17 cellular contexts compared by ENCODE assay signal in genomic region chr1:40174788-40175187, GRCh38. TPM values are rescaled to one million over a fixed set of nuclear protein-coding genes. Genes with fewer than 3 reads are reported as not detected.
DNase-seq lines count a peak whose midpoint lies in the region; ATAC-seq and TF ChIP-seq lines count a peak whose summit lies in the region.
"Had no signal": no experiment of that assay in that cellular context is flagged by ENCODE, and none has a peak within 500 bp of the region (broad histone marks: within the 10 kb centered on the region; RNA-seq: fewer than 3 reads in every experiment).

No MANE protein-coding gene starts in this region.

- H3K4me1 ChIP-seq in HEK293 (ENCODE audit: control insufficient read depth, insufficient read depth, low read length) (no peaks in the 10 kb centered on the region), HAP-1 (no peaks in the 10 kb centered on the region)
- H3K4me1 ChIP-seq: BE2C, Caco-2 had no signal

- peaks cover 63% of the 10 kb centered on the region for H3K4me1 Mint-ChIP-seq in stimulated activated naive CD8-positive, alpha-beta T cell treated with anti-CD3 and anti-CD28 coated beads, Interleukin-15, Interleukin-2, amounts not matched to agents 100 ng/mL and 50 ng/mL, for 24 hours (ENCODE audit: low read depth)
- peaks cover 37% of the 10 kb centered on the region for H3K4me1 Mint-ChIP-seq in activated naive CD8-positive, alpha-beta T cell treated with anti-CD3 and anti-CD28 coated beads for 36 hours
- H3K4me1 Mint-ChIP-seq in T-helper 2 cell treated with Interferon-gamma antibody and Interleukin-4, amounts not matched to agents 5 μg/mL and 100 μg/mL, for 36 hours (ENCODE audit: low read depth) = peaks cover 29% of the 10 kb centered on the region
- H3K4me1 Mint-ChIP-seq: GM23338 had no signal

- peak overlapping the region; percentile 13 for H3K27ac Mint-ChIP-seq in stimulated activated naive CD8-positive, alpha-beta T cell treated with anti-CD3 and anti-CD28 coated beads, Interleukin-15, Interleukin-2, amounts not matched to agents 100 ng/mL and 50 ng/mL, for 24 hours
- peak overlapping the region; percentile 17 for H3K27ac Mint-ChIP-seq in activated naive CD8-positive, alpha-beta T cell treated with anti-CD3 and anti-CD28 coated beads for 36 hours
- H3K27ac Mint-ChIP-seq in T-helper 2 cell treated with Interferon-gamma antibody and Interleukin-4, amounts not matched to agents 5 μg/mL and 100 μg/mL, for 36 hours = no peak overlapping the region
- H3K27ac Mint-ChIP-seq: CD4-positive, alpha-beta T cell; GM23338 had no signal

- no peaks in the 10 kb centered on the region for H3K27me3 ChIP-seq in HAP-1 (ENCODE audit: low read depth)
- H3K27me3 ChIP-seq: BE2C had no signal

- no peaks in the 10 kb centered on the region for H3K27me3 Mint-ChIP-seq in stimulated activated naive CD8-positive, alpha-beta T cell treated with anti-CD3 and anti-CD28 coated beads, Interleukin-15, Interleukin-2, amounts not matched to agents 100 ng/mL and 50 ng/mL, for 24 hours
- no peaks in the 10 kb centered on the region for H3K27me3 Mint-ChIP-seq in activated naive CD8-positive, alpha-beta T cell treated with anti-CD3 and anti-CD28 coated beads for 36 hours
- H3K27me3 Mint-ChIP-seq in T-helper 2 cell treated with Interferon-gamma antibody and Interleukin-4, amounts not matched to agents 5 μg/mL and 100 μg/mL, for 36 hours (ENCODE audit: low read depth) = no peaks in the 10 kb centered on the region
- H3K27me3 Mint-ChIP-seq: CD4-positive, alpha-beta T cell had no signal

- peaks cover 7% of the 10 kb centered on the region for H3K36me3 Mint-ChIP-seq in stimulated activated naive CD8-positive, alpha-beta T cell treated with anti-CD3 and anti-CD28 coated beads, Interleukin-15, Interleukin-2, amounts not matched to agents 100 ng/mL and 50 ng/mL, for 24 hours (ENCODE audit: low read depth)
- H3K36me3 Mint-ChIP-seq in activated naive CD8-positive, alpha-beta T cell treated with anti-CD3 and anti-CD28 coated beads for 36 hours = peaks cover 10% of the 10 kb centered on the region
- peaks cover 17% of the 10 kb centered on the region for H3K36me3 Mint-ChIP-seq in T-helper 2 cell treated with Interferon-gamma antibody and Interleukin-4, amounts not matched to agents 5 μg/mL and 100 μg/mL, for 36 hours (ENCODE audit: low read depth)

- H3K27ac ChIP-seq in HEK293 (ENCODE audit: extremely low read depth, low read depth, low read length) = no peak overlapping the region
- H3K27ac ChIP-seq: HL-60 had no signal

- CTCF ChIA-PET in HEK293 (lab: Yijun Ruan, JAX) = interaction anchor here (0.6 kb wide), 1 partner anchor 15 kb away, joined by 4 read pairs; no protein-coding TSS in a partner anchor

- no peak overlapping the region for H3K4me3 Mint-ChIP-seq in stimulated activated naive CD8-positive, alpha-beta T cell treated with anti-CD3 and anti-CD28 coated beads, Interleukin-15, Interleukin-2, amounts not matched to agents 100 ng/mL and 50 ng/mL, for 24 hours
- H3K4me3 Mint-ChIP-seq in activated naive CD8-positive, alpha-beta T cell treated with anti-CD3 and anti-CD28 coated beads for 36 hours = no peak overlapping the region
- no peak overlapping the region for H3K4me3 Mint-ChIP-seq in T-helper 2 cell treated with Interferon-gamma antibody and Interleukin-4, amounts not matched to agents 5 μg/mL and 100 μg/mL, for 36 hours
- H3K4me3 Mint-ChIP-seq: CD4-positive, alpha-beta T cell; GM23338 had no signal

- POLR2A ChIA-PET in HEK293 (lab: Yijun Ruan, JAX) = interaction anchor here (0.6 kb wide), 1 partner anchor 481 kb away, joined by 3 read pairs; no protein-coding TSS in a partner anchor

- H3K9me3 ChIP-seq in HEK293 (ENCODE audit: control insufficient read depth, insufficient read depth, low read depth, low read length) (no peaks in the 10 kb centered on the region), HAP-1 (no peaks in the 10 kb centered on the region)
- H3K9me3 ChIP-seq: BE2C, Caco-2 had no signal

- no peaks in the 10 kb centered on the region; a peak in 1 of 3 replicates for H3K36me3 ChIP-seq in HEK293 (ENCODE audit: control insufficient read depth in 2 of 2, insufficient read depth in 1 of 2, low read length in 2 of 2)
- H3K36me3 ChIP-seq in HAP-1 (replicated peaks) = no peaks in the 10 kb centered on the region
- H3K36me3 ChIP-seq: BE2C had no signal

- in situ Hi-C loops in HAP-1 (cut with MboI; ENCODE audit: low sequenced_read_pairs) = no loop called here

- no peak for TF ChIP-seq CTCF in HEK293 (tag by site-specific recombination; IDR thresholded peaks at IDR 0.05)

- ATAC-seq in stimulated activated naive CD8-positive, alpha-beta T cell treated with anti-CD3 and anti-CD28 coated beads, Interleukin-15, Interleukin-2, amounts not matched to agents 100 U/mL and 50 U/mL, for 24 hours = no peak
- no peak for ATAC-seq in HG03565 (IDR thresholded peaks at IDR 0.05; ENCODE audit: unreplicated experiment)
- ATAC-seq: GM23338, HCT116 had no signal

- H3K4me3 ChIP-seq in HEK293 (ENCODE audit: low read depth, low read length) (no peak overlapping the region), HAP-1 (no peak overlapping the region)
- H3K4me3 ChIP-seq: GM23338 had no signal

- DNase-seq in stimulated activated naive CD8-positive, alpha-beta T cell treated with anti-CD3 and anti-CD28 coated beads, Interleukin-15, Interleukin-2, amounts not matched to agents 100 U/mL and 50 U/mL, for 24 hours = no peak
- no peak for DNase-seq in activated naive CD8-positive, alpha-beta T cell treated with anti-CD3 and anti-CD28 coated beads for 36 hours
- no peak for DNase-seq in T-helper 2 cell treated with Interferon-gamma antibody and Interleukin-4, amounts not matched to agents 5 μg/mL and 100 μg/mL, for 36 hours (ENCODE audit: low spot score)
- DNase-seq in HAP-1 (ENCODE audit: low spot score in 2 of 2) = no peak
- DNase-seq: ACHN; BE2C; C1 segment of cervical spinal cord; Caco-2; CD4-positive, alpha-beta T cell; IMR-90; KBM-7 had no signal

- H3K9me3 Mint-ChIP-seq in stimulated activated naive CD8-positive, alpha-beta T cell treated with anti-CD3 and anti-CD28 coated beads, Interleukin-15, Interleukin-2, amounts not matched to agents 100 ng/mL and 50 ng/mL, for 24 hours = no peaks in the 10 kb centered on the region
- H3K9me3 Mint-ChIP-seq in activated naive CD8-positive, alpha-beta T cell treated with anti-CD3 and anti-CD28 coated beads for 36 hours = peaks cover 5% of the 10 kb centered on the region
- H3K9me3 Mint-ChIP-seq in T-helper 2 cell treated with Interferon-gamma antibody and Interleukin-4, amounts not matched to agents 5 μg/mL and 100 μg/mL, for 36 hours = no peaks in the 10 kb centered on the region
- H3K9me3 Mint-ChIP-seq: CD4-positive, alpha-beta T cell; GM23338 had no signal

TF ChIP-seq in HEK293, 187 proteins besides CTCF, POLR2A, EP300 and RAD21:
- TF ChIP-seq ZNF121 (tag by site-specific recombination; IDR thresholded peaks at IDR 0.05) = peak; percentile 79
- TF ChIP-seq ZNF639 (tag by site-specific recombination; IDR thresholded peaks at IDR 0.05) = no peak

RNA-seq across cellular contexts. Expression of gene RLF, which starts 13.6 kb away (rescaled TPM):
- 10 to 100 TPM; 13.6 to 13.7 TPM for total RNA-seq in activated naive CD8-positive, alpha-beta T cell treated with anti-CD3 and anti-CD28 coated beads for 36 hours
